Comparison of ENCODE assay signal across 18 cellular contexts in the genomic region with DNA sequence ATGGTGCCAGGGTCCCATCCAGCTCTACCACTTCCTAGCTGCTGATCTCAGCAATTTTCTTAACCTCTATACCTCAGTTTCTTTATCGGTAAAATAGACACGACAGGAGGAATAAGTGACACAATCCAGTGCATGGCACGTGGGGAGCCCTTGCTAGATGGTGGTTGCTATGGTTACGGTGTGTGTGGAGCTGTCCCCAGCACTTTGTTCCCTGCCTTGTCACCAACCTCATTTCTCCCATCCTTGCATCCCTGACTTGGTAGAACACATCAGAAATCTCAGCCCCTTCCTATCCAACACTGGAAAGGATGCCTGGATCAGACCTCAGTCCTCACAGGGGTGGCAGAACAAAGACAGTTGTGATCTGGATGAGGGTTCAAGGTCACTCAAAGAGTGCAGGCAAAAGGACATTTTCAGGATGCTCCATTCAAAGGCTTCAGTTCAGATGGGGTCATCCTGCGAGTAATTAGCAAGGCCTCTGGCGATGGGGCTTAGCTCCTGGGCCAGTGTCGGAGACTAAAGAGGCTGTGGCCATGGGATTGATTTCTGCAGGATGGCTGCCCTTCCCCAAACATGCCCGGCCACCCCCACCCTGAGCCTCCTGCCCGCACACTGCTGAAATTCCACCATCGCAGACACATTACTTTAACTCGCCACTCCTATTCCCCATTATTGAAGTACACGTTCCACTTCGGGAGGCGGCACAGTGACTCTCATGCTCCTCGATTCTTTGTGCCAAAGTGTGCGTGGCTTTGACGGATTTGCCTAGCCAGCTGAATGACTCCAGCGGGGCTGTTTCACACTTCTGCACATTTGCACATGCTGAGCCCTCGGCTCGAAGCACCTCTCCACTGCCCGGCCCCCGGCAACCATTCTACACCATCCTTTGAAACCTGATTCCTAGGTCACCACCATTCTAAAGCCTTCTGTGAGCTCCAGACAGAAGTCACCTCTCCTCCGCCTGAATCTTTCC. TPM values are rescaled to one million over a fixed set of nuclear protein-coding genes. Genes with fewer than 3 reads are reported as not detected.
DNase-seq lines count a peak whose midpoint lies in the region; ATAC-seq and TF ChIP-seq lines count a peak whose summit lies in the region.
"Had no signal": no experiment of that assay in that cellular context is flagged by ENCODE, and none has a peak within 500 bp of the region (broad histone marks: within the 10 kb centered on the region; RNA-seq: fewer than 3 reads in every experiment).

No MANE protein-coding gene starts in this region.

- peak overlapping the region in 4 of 5 experiments; percentile 62 to 96 (median 72) for H3K27ac Mint-ChIP-seq in brain
- H3K27ac Mint-ChIP-seq in neural crest cell (ENCODE audit: unreplicated experiment) = peak overlapping the region; percentile 9
- H3K27ac Mint-ChIP-seq: activated CD4-positive, alpha-beta T cell treated with anti-CD3 and anti-CD28 coated beads, Interleukin-2, amount 10 ng/mL, durations not matched to agents 7 days and 5 days; activated naive CD4-positive, alpha-beta T cell treated with anti-CD3 and anti-CD28 coated beads, Interleukin-2, amount 50 U/mL, for 72 hours; CD4-positive, alpha-beta T cell; HFFc6 had no signal

- no peaks in the 10 kb centered on the region for H3K36me3 Mint-ChIP-seq in brain
- H3K36me3 Mint-ChIP-seq in neural crest cell (ENCODE audit: low read depth) = no peaks in the 10 kb centered on the region
- H3K36me3 Mint-ChIP-seq: activated naive CD4-positive, alpha-beta T cell treated with anti-CD3 and anti-CD28 coated beads, Interleukin-2, amount 50 U/mL, for 72 hours had no signal

- peak; percentile 63 for DNase-seq in DMS53 (lab: John Stamatoyannopoulos, UW)
- DNase-seq in DMS53 treated with DMSO at 0.1 percent for 48 hours (lab: John Stamatoyannopoulos, UW; ENCODE audit: unreplicated experiment) = no peak
- DNase-seq in MV-4-11 (lab: John Stamatoyannopoulos, UW) = peak; percentile 2
- DNase-seq in neural crest cell (ENCODE audit: low read depth, low spot score) = no peak
- DNase-seq in NOMO-1 treated with dmso at 0.1 percent for 144 hours (lab: John Stamatoyannopoulos, UW; ENCODE audit: unreplicated experiment) = no peak
- DNase-seq: 8988T; activated CD4-positive, alpha-beta T cell treated with anti-CD3 and anti-CD28 coated beads, Interleukin-2, amount 10 ng/mL, durations not matched to agents 7 days and 5 days; activated T-cell treated with anti-CD3 and anti-CD28 coated beads, Interleukin-2, amount 50 U/mL, for 1 hour; CD4-positive, alpha-beta T cell; HFFc6; NCI-H2081 treated with DMSO at 0.1 percent for 48 hours; pancreas; thyroid gland had no signal

- H3K4me1 Mint-ChIP-seq in brain (peaks cover 51% of the 10 kb centered on the region), neural crest cell (peaks cover 18% of the 10 kb centered on the region)

- H3K4me3 Mint-ChIP-seq in brain (peak overlapping the region in 2 of 5 experiments; percentile 3 to 22), neural crest cell (no peak overlapping the region)
- H3K4me3 Mint-ChIP-seq: activated CD4-positive, alpha-beta T cell treated with anti-CD3 and anti-CD28 coated beads, Interleukin-2, amount 10 ng/mL, durations not matched to agents 7 days and 5 days; CD4-positive, alpha-beta T cell; HFFc6 had no signal

- peaks cover 6% of the 10 kb centered on the region for H3K27me3 Mint-ChIP-seq in brain
- no peaks in the 10 kb centered on the region for H3K27me3 Mint-ChIP-seq in neural crest cell (ENCODE audit: low read depth)

- no peaks in the 10 kb centered on the region for H3K9me3 Mint-ChIP-seq in brain
- no peaks in the 10 kb centered on the region for H3K9me3 Mint-ChIP-seq in neural crest cell
- H3K9me3 Mint-ChIP-seq: activated CD4-positive, alpha-beta T cell treated with anti-CD3 and anti-CD28 coated beads, Interleukin-2, amount 10 ng/mL, durations not matched to agents 7 days and 5 days; activated naive CD4-positive, alpha-beta T cell treated with anti-CD3 and anti-CD28 coated beads, Interleukin-2, amount 50 U/mL, for 72 hours; CD4-positive, alpha-beta T cell; HFFc6 had no signal

- no peak for TF ChIP-seq CTCF in brain (conservative IDR thresholded peaks at IDR 0.05)
- no peak for TF ChIP-seq CTCF in neural crest cell (conservative IDR thresholded peaks at IDR 0.05)

- no peak for ATAC-seq in HG02885 (IDR thresholded peaks at IDR 0.05; ENCODE audit: poor library complexity, unreplicated experiment)
- ATAC-seq in HG03280 (IDR thresholded peaks at IDR 0.05; ENCODE audit: unreplicated experiment) = no peak
- ATAC-seq: activated naive CD4-positive, alpha-beta T cell treated with anti-CD3 and anti-CD28 coated beads, Interleukin-2, amount 50 U/mL, for 72 hours; pancreas; Right ventricle myocardium inferior had no signal

RNA-seq across cellular contexts. Expression of gene WNT3, which starts 40.3 kb away (rescaled TPM):
- 4.6 TPM for polyA plus RNA-seq in brain (ENCODE audit: insufficient read depth, low read depth, low replicate concordance)
- total RNA-seq in neural crest cell = 8.4 and 9.3 TPM in 2 replicates
- total RNA-seq: activated CD4-positive, alpha-beta T cell treated with anti-CD3 and anti-CD28 coated beads, Interleukin-2, amount 10 ng/mL, durations not matched to agents 7 days and 5 days; CD4-positive, alpha-beta T cell had no signal

Comparison
In these comparisons a context has a peak if more than half of its experiments do, and no peak if none do; other contexts are left out.
1. DNase-seq: peak in DMS53 (single experiment) and MV-4-11 (single experiment); none in DMS53 treated with DMSO at 0.1 percent for 48 hours (single experiment), neural crest cell (single experiment) and NOMO-1 treated with dmso at 0.1 percent for 144 hours (single experiment).